Comparison of ENCODE assay signal across 26 cellular contexts in genomic region chr1:106224426-106224825, GRCh38.
"Had no signal": no experiment of that assay in that cellular context is flagged by ENCODE, and none has a peak within 500 bp of the region (broad histone marks: within the 10 kb centered on the region; RNA-seq: fewer than 3 reads in every experiment).

No MANE protein-coding gene starts in this region.

- H3K9me3 Mint-ChIP-seq: endodermal cell, naive B cell, neural crest cell had no signal

- H3K4me3 Mint-ChIP-seq: endodermal cell; naive B cell; natural killer cell treated with Interleukin-12 subunit alpha and Interleukin-12 subunit beta and Interleukin-15 and Interleukin-18, amount 100 ng/mL, for 72 hours; neural crest cell; stimulated activated effector memory CD8-positive, alpha-beta T cell treated with anti-CD3 and anti-CD28 coated beads, Interleukin-12 subunit alpha, Interleukin-12 subunit beta, amount 100 ng/mL, for 72 hours had no signal

- H3K36me3 Mint-ChIP-seq: naive B cell; natural killer cell treated with Interleukin-12 subunit alpha and Interleukin-12 subunit beta and Interleukin-15 and Interleukin-18, amount 100 ng/mL, for 72 hours; stimulated activated effector memory CD8-positive, alpha-beta T cell treated with anti-CD3 and anti-CD28 coated beads, Interleukin-12 subunit alpha, Interleukin-12 subunit beta, amount 100 ng/mL, for 72 hours had no signal

- ATAC-seq: heart right ventricle; left ventricle myocardium superior; lower lobe of right lung; natural killer cell treated with Interleukin-12 subunit alpha and Interleukin-12 subunit beta and Interleukin-15 and Interleukin-18, amount 100 ng/mL, for 72 hours; sciatic nerve; stimulated activated effector memory CD8-positive, alpha-beta T cell treated with anti-CD3 and anti-CD28 coated beads, Interleukin-12 subunit alpha, Interleukin-12 subunit beta, amount 100 ng/mL, for 72 hours had no signal

- H3K4me1 Mint-ChIP-seq: endodermal cell; naive B cell; stimulated activated effector memory CD8-positive, alpha-beta T cell treated with anti-CD3 and anti-CD28 coated beads, Interleukin-12 subunit alpha, Interleukin-12 subunit beta, amount 100 ng/mL, for 72 hours had no signal

- H3K27ac Mint-ChIP-seq: endodermal cell; naive B cell; natural killer cell treated with Interleukin-12 subunit alpha and Interleukin-12 subunit beta and Interleukin-15 and Interleukin-18, amount 100 ng/mL, for 72 hours; stimulated activated effector memory CD8-positive, alpha-beta T cell treated with anti-CD3 and anti-CD28 coated beads, Interleukin-12 subunit alpha, Interleukin-12 subunit beta, amount 100 ng/mL, for 72 hours had no signal

- H3K4me3 ChIP-seq: dorsolateral prefrontal cortex, esophagus muscularis mucosa, heart right ventricle, lower lobe of right lung, right atrium auricular region, stomach, thyroid gland, vagina had no signal

- DNase-seq: dorsolateral prefrontal cortex; effector CD4-positive, alpha-beta T cell; endodermal cell; foreskin melanocyte; glutamatergic neuron; heart right ventricle; hippocampal formation; islet precursor cell; kidney glomerular epithelial cell; left ventricle myocardium superior; lower lobe of right lung; naive B cell; stimulated activated CD4-positive, alpha-beta T cell treated with anti-CD3 and anti-CD28 coated beads, Interleukin-2, amount 100 ng/mL, for 24 hours; stimulated activated CD4-positive, alpha-beta T cell treated with anti-CD3 and anti-CD28 coated beads, Interleukin-4, amount 100 ng/mL, for 24 hours; stimulated activated naive CD4-positive, alpha-beta T cell treated with Interleukin-2 at 50 U/mL for 16 hours; stomach; thyroid gland; trophoblast cell had no signal

- H3K27me3 Mint-ChIP-seq: naive B cell; natural killer cell treated with Interleukin-12 subunit alpha and Interleukin-12 subunit beta and Interleukin-15 and Interleukin-18, amount 100 ng/mL, for 72 hours; progenitor cell of endocrine pancreas had no signal
